ENCODE assay signal across 9 cellular contexts in genomic region chr9:34633851-34634550, GRCh38. TPM values are rescaled to one million over a fixed set of nuclear protein-coding genes. Genes with fewer than 3 reads are reported as not detected.
DNase-seq lines count a peak whose midpoint lies in the region; ATAC-seq and TF ChIP-seq lines count a peak whose summit lies in the region.
"Had no signal": no experiment of that assay in that cellular context is flagged by ENCODE, and none has a peak within 500 bp of the region (broad histone marks: within the 10 kb centered on the region; RNA-seq: fewer than 3 reads in every experiment).

No MANE protein-coding gene starts in this region.

- peaks cover 24% of the 10 kb centered on the region for H3K27me3 Mint-ChIP-seq in activated naive CD4-positive, alpha-beta T cell treated with anti-CD3 and anti-CD28 coated beads, Interleukin-2, amount 10 ng/mL, durations not matched to agents 7 days and 5 days
- H3K27me3 Mint-ChIP-seq in progenitor cell of endocrine pancreas: peaks cover 22% of the 10 kb centered on the region

- H3K4me1 Mint-ChIP-seq in activated naive CD4-positive, alpha-beta T cell treated with anti-CD3 and anti-CD28 coated beads, Interleukin-2, amount 10 ng/mL, durations not matched to agents 7 days and 5 days: peaks cover 50% of the 10 kb centered on the region
- peaks cover 22% of the 10 kb centered on the region for H3K4me1 Mint-ChIP-seq in progenitor cell of endocrine pancreas (ENCODE audit: low read depth)

- peak; percentile 61 for DNase-seq in NCI-H2171 treated with DMSO at 0.1 percent for 48 hours (lab: John Stamatoyannopoulos, UW)
- no peak for DNase-seq in NCI-H2171 (lab: John Stamatoyannopoulos, UW)
- peak; percentile 28 for DNase-seq in LNCaP clone FGC (ENCODE audit: low read depth)
- DNase-seq in SK-MEL-5 (ENCODE audit: low read depth, low spot score): peak; percentile 73
- peak; percentile 87 for DNase-seq in activated naive CD4-positive, alpha-beta T cell treated with anti-CD3 and anti-CD28 coated beads, Interleukin-2, amount 10 ng/mL, durations not matched to agents 7 days and 5 days
- peak; percentile 55 to 89 (median 78) for DNase-seq in head of caudate nucleus
- peak; percentile 57 for DNase-seq in progenitor cell of endocrine pancreas (ENCODE audit: low spot score, unreplicated experiment)

- ATAC-seq in HG02763 (IDR thresholded peaks at IDR 0.05; ENCODE audit: unreplicated experiment): no peak

- peaks cover 12% of the 10 kb centered on the region for H3K36me3 Mint-ChIP-seq in activated naive CD4-positive, alpha-beta T cell treated with anti-CD3 and anti-CD28 coated beads, Interleukin-2, amount 10 ng/mL, durations not matched to agents 7 days and 5 days
- H3K36me3 Mint-ChIP-seq in progenitor cell of endocrine pancreas (ENCODE audit: insufficient read depth): peaks cover 5% of the 10 kb centered on the region

- no peak overlapping the region for H3K4me3 Mint-ChIP-seq in activated naive CD4-positive, alpha-beta T cell treated with anti-CD3 and anti-CD28 coated beads, Interleukin-2, amount 10 ng/mL, durations not matched to agents 7 days and 5 days
- H3K4me3 Mint-ChIP-seq in progenitor cell of endocrine pancreas (ENCODE audit: low read depth): peak overlapping the region; percentile 40

- intact Hi-C loops in head of caudate nucleus (cut with DNase I): no loop called here

- in situ Hi-C loops in SK-MEL-5 (cut with HindIII; ENCODE audit: low pct_unique_long_range_greater_than_20kb, low sequenced_read_pairs): no loop called here

- no peak overlapping the region for H3K27ac Mint-ChIP-seq in activated naive CD4-positive, alpha-beta T cell treated with anti-CD3 and anti-CD28 coated beads, Interleukin-2, amount 10 ng/mL, durations not matched to agents 7 days and 5 days
- no peak overlapping the region for H3K27ac Mint-ChIP-seq in progenitor cell of endocrine pancreas

- no peaks in the 10 kb centered on the region for H3K9me3 Mint-ChIP-seq in activated naive CD4-positive, alpha-beta T cell treated with anti-CD3 and anti-CD28 coated beads, Interleukin-2, amount 10 ng/mL, durations not matched to agents 7 days and 5 days
- H3K9me3 Mint-ChIP-seq in progenitor cell of endocrine pancreas (ENCODE audit: low read depth): no peaks in the 10 kb centered on the region

- no peak overlapping the region for H3K4me3 ChIP-seq in LNCaP clone FGC (ENCODE audit: low read depth, low read length)

- CTCF ChIA-PET in activated naive CD4-positive, alpha-beta T cell treated with anti-CD3 and anti-CD28 coated beads, Interleukin-2, amount 10 ng/mL, durations not matched to agents 7 days and 5 days (lab: Charles Lee): interaction anchor here (0.6 to 9.9 kb wide), 18 partner anchors 9 to 302 kb away, joined by 3 to 130 read pairs (median 6); partner anchors contain the start of genes DCTN3, GALT and RPP25L

- TF ChIP-seq CTCF in LNCaP clone FGC (IDR thresholded peaks at IDR 0.05; ENCODE audit: control insufficient read depth, extremely low read depth, insufficient read depth): peak; percentile 89
- peak; percentile 91 for TF ChIP-seq CTCF in progenitor cell of endocrine pancreas (IDR thresholded peaks at IDR 0.05; ENCODE audit: unreplicated experiment)

RNA-seq across cellular contexts. Expression of gene SIGMAR1, which starts 3.6 kb away (rescaled TPM):
- 94.0 and 119 TPM in 2 replicates for total RNA-seq in SK-MEL-5 (2014; rRNA removed; shearing (Covaris generic))
- polyA plus RNA-seq in SK-MEL-5 (2015; cell fraction: cytosol; rRNA removed): 304 and 319 TPM in 2 replicates
- polyA plus RNA-seq in SK-MEL-5 (2015; cell fraction: nucleus; rRNA removed): 67.7 and 101 TPM in 2 replicates
- total RNA-seq in progenitor cell of endocrine pancreas: 62.1 and 64.6 TPM in 2 replicates

RNA-seq across cellular contexts. Expression of gene ARID3C, which starts 5.1 kb away (rescaled TPM):
- 0.11 and 0.26 TPM in 2 replicates for total RNA-seq in SK-MEL-5 (2014; rRNA removed; shearing (Covaris generic))
- 0.24 TPM in 1 of 2 replicates, not detected in the other for polyA plus RNA-seq in SK-MEL-5 (2015; cell fraction: cytosol; rRNA removed)
- not detected in 2 replicates for polyA plus RNA-seq in SK-MEL-5 (2015; cell fraction: nucleus; rRNA removed)
- 8.5 and 12.0 TPM in 2 replicates for total RNA-seq in progenitor cell of endocrine pancreas
- total RNA-seq: mononuclear cell had no signal

RNA-seq across cellular contexts. Expression of gene GALT, which starts 12.5 kb away (rescaled TPM):
- total RNA-seq in SK-MEL-5 (2014; rRNA removed; shearing (Covaris generic)): 14.4 and 22.0 TPM in 2 replicates
- 9.9 and 14.9 TPM in 2 replicates for polyA plus RNA-seq in SK-MEL-5 (2015; cell fraction: cytosol; rRNA removed)
- polyA plus RNA-seq in SK-MEL-5 (2015; cell fraction: nucleus; rRNA removed): 244 and 344 TPM in 2 replicates
- 82.5 and 85.6 TPM in 2 replicates for total RNA-seq in progenitor cell of endocrine pancreas

RNA-seq across cellular contexts. Expression of gene DCTN3, which starts 13.7 kb away (rescaled TPM):
- total RNA-seq in SK-MEL-5 (2014; rRNA removed; shearing (Covaris generic)): 59.7 and 70.2 TPM in 2 replicates
- polyA plus RNA-seq in SK-MEL-5 (2015; cell fraction: cytosol; rRNA removed): 52.9 and 64.3 TPM in 2 replicates
- polyA plus RNA-seq in SK-MEL-5 (2015; cell fraction: nucleus; rRNA removed): 24.1 and 49.6 TPM in 2 replicates
- total RNA-seq in progenitor cell of endocrine pancreas: 101 and 102 TPM in 2 replicates

RNA-seq across cellular contexts. Expression of gene IL11RA, which starts 18.0 kb away (rescaled TPM):
- total RNA-seq in SK-MEL-5 (2014; rRNA removed; shearing (Covaris generic)): 16.2 and 17.7 TPM in 2 replicates
- polyA plus RNA-seq in SK-MEL-5 (2015; cell fraction: cytosol; rRNA removed): 23.1 and 24.3 TPM in 2 replicates
- polyA plus RNA-seq in SK-MEL-5 (2015; cell fraction: nucleus; rRNA removed): 50.2 and 70.4 TPM in 2 replicates
- 27.5 and 27.8 TPM in 2 replicates for total RNA-seq in progenitor cell of endocrine pancreas
